Comparison of ENCODE assay signal across 15 cellular contexts in genomic region chr1:190022709-190023108, GRCh38.
A peak's percentile ranks its signal among the peaks of the same experiment; 100 is the strongest.
DNase-seq lines count a peak whose midpoint lies in the region; ATAC-seq and TF ChIP-seq lines count a peak whose summit lies in the region.
"Had no signal": no experiment of that assay in that cellular context is flagged by ENCODE, and none has a peak within 500 bp of the region (broad histone marks: within the 10 kb centered on the region; RNA-seq: fewer than 3 reads in every experiment).

No MANE protein-coding gene starts in this region.

- H3K9me3 Mint-ChIP-seq in progenitor cell of endocrine pancreas (ENCODE audit: low read depth) = no peaks in the 10 kb centered on the region

- H3K4me3 Mint-ChIP-seq in progenitor cell of endocrine pancreas (ENCODE audit: low read depth) = no peak overlapping the region
- H3K4me3 Mint-ChIP-seq: activated naive CD8-positive, alpha-beta T cell had no signal

- H3K36me3 ChIP-seq in right lobe of liver = no peaks in the 10 kb centered on the region
- H3K36me3 ChIP-seq: upper lobe of right lung had no signal

- H3K4me1 Mint-ChIP-seq in progenitor cell of endocrine pancreas (ENCODE audit: low read depth) = no peaks in the 10 kb centered on the region

- DNase-seq in SIG-M5 treated with dmso at 0.1 percent for 504 hours (lab: John Stamatoyannopoulos, UW; ENCODE audit: unreplicated experiment) (peak; percentile 17), SIG-M5 (lab: John Stamatoyannopoulos, UW) (no peak), SW480 (ENCODE audit: low spot score) (peak; percentile 10), retinal pigment epithelial cell (ENCODE audit: low read depth) (peak; percentile 17), right lobe of liver (no peak), NCI-H2029 treated with DMSO at 0.1 percent for 48 hours (lab: John Stamatoyannopoulos, UW) (no peak), progenitor cell of endocrine pancreas (ENCODE audit: low spot score, unreplicated experiment) (no peak)
- DNase-seq: Calu3; head of caudate nucleus; NCI-H1417 treated with DMSO at 0.1 percent for 48 hours; NK-92 treated with Interleukin-12 subunit alpha and Interleukin-12 subunit beta, amount 100 ng/mL, for 24 hours; upper lobe of right lung had no signal

- TF ChIP-seq CTCF in retinal pigment epithelial cell (conservative IDR thresholded peaks at IDR 0.05; ENCODE audit: low read depth, low read length) = no peak
- TF ChIP-seq CTCF in right lobe of liver (IDR thresholded peaks at IDR 0.05) = no peak
- TF ChIP-seq CTCF in progenitor cell of endocrine pancreas (IDR thresholded peaks at IDR 0.05; ENCODE audit: unreplicated experiment) = no peak

- ATAC-seq in HG03469 (IDR thresholded peaks at IDR 0.05; ENCODE audit: unreplicated experiment) = peak; percentile 50
- no peak for ATAC-seq in right lobe of liver
- ATAC-seq: upper lobe of right lung had no signal

- no peaks in the 10 kb centered on the region for H3K4me1 ChIP-seq in right lobe of liver
- H3K4me1 ChIP-seq: upper lobe of right lung had no signal

- H3K27me3 ChIP-seq in right lobe of liver = no peaks in the 10 kb centered on the region
- H3K27me3 ChIP-seq: upper lobe of right lung had no signal

- no peak overlapping the region for H3K27ac ChIP-seq in right lobe of liver
- H3K27ac ChIP-seq: skin epidermis, upper lobe of right lung had no signal

- no peaks in the 10 kb centered on the region for H3K36me3 Mint-ChIP-seq in progenitor cell of endocrine pancreas (ENCODE audit: insufficient read depth)
- H3K36me3 Mint-ChIP-seq: activated naive CD8-positive, alpha-beta T cell had no signal

- WGBS in right lobe of liver (ENCODE audit: insufficient coverage, low coverage, low lambda C conversion rate, missing lambda C conversion rate) = 44% methylated on average over 3 of the region's 3 CpGs

- H3K27me3 Mint-ChIP-seq in progenitor cell of endocrine pancreas = no peaks in the 10 kb centered on the region
- H3K27me3 Mint-ChIP-seq: activated naive CD8-positive, alpha-beta T cell had no signal

- H3K27ac Mint-ChIP-seq in progenitor cell of endocrine pancreas = no peak overlapping the region
- H3K27ac Mint-ChIP-seq: activated naive CD8-positive, alpha-beta T cell had no signal

- no peaks in the 10 kb centered on the region for H3K9me3 ChIP-seq in right lobe of liver
- H3K9me3 ChIP-seq: upper lobe of right lung had no signal

- H3K4me3 ChIP-seq in retinal pigment epithelial cell (ENCODE audit: low read length) (no peak overlapping the region), right lobe of liver (no peak overlapping the region)
- H3K4me3 ChIP-seq: skin epidermis, upper lobe of right lung had no signal

- intact Hi-C loops in right lobe of liver (cut with DNase I) = no loop called here

- no peak for TF ChIP-seq POLR2A in right lobe of liver (IDR thresholded peaks at IDR 0.05)

Comparison
In these comparisons a context has a peak if more than half of its experiments do, and no peak if none do; other contexts are left out.
1. DNase-seq: peak in SIG-M5 treated with dmso at 0.1 percent for 504 hours (single experiment), SW480 (single experiment) and retinal pigment epithelial cell (single experiment); none in SIG-M5 (single experiment), right lobe of liver (0 of 3), NCI-H2029 treated with DMSO at 0.1 percent for 48 hours (single experiment) and progenitor cell of endocrine pancreas (single experiment).